10 cellular contexts compared by ENCODE assay signal in genomic region chr12:6430990-6431353, GRCh38. TPM values are rescaled to one million over a fixed set of nuclear protein-coding genes. Genes with fewer than 3 reads are reported as not detected.
DNase-seq lines count a peak whose midpoint lies in the region; ATAC-seq and TF ChIP-seq lines count a peak whose summit lies in the region.
"Had no signal": no experiment of that assay in that cellular context is flagged by ENCODE, and none has a peak within 500 bp of the region (broad histone marks: within the 10 kb centered on the region; RNA-seq: fewer than 3 reads in every experiment).

No MANE protein-coding gene starts in this region.

- CTCF ChIA-PET in activated CD4-positive, alpha-beta T cell treated with anti-CD3 and anti-CD28 coated beads, Interleukin-2, amount 10 ng/mL, durations not matched to agents 7 days and 5 days (lab: Charles Lee): interaction anchor here (5.5 kb wide), 1 partner anchor 12 kb away, joined by 37 read pairs; the partner anchor contains the start of gene CD27

- H3K27ac ChIP-seq in heart right ventricle: peak overlapping the region in 6 of 10 donors; percentile 45 to 83 (median 62)
- H3K27ac ChIP-seq in angular gyrus (ENCODE audit: low read depth, low read length): peak overlapping the region; percentile 32
- peak overlapping the region; percentile 80 for H3K27ac ChIP-seq in upper lobe of right lung

- intact Hi-C loops in heart right ventricle (cut with DNase I) (no loop called here), Right ventricle myocardium superior (cut with DNase I) (no loop called here), upper lobe of right lung (cut with DNase I) (no loop called here)

- WGBS in heart right ventricle, 2 donors: 65 to 76% methylated on average over 3 of the region's 3 CpGs

- POLR2A ChIA-PET in activated CD4-positive, alpha-beta T cell treated with anti-CD3 and anti-CD28 coated beads, Interleukin-2, amount 10 ng/mL, durations not matched to agents 7 days and 5 days (lab: Charles Lee): no interaction called here

- no peak overlapping the region for H3K27ac Mint-ChIP-seq in activated CD4-positive, alpha-beta T cell treated with anti-CD3 and anti-CD28 coated beads, Interleukin-2, amount 10 ng/mL, durations not matched to agents 7 days and 5 days

- H3K27me3 ChIP-seq in heart right ventricle (no peaks in the 10 kb centered on the region), upper lobe of right lung (no peaks in the 10 kb centered on the region)

- H3K9me3 Mint-ChIP-seq in activated CD4-positive, alpha-beta T cell treated with anti-CD3 and anti-CD28 coated beads, Interleukin-2, amount 10 ng/mL, durations not matched to agents 7 days and 5 days: no peaks in the 10 kb centered on the region

- no peaks in the 10 kb centered on the region for H3K27me3 Mint-ChIP-seq in activated CD4-positive, alpha-beta T cell treated with anti-CD3 and anti-CD28 coated beads, Interleukin-2, amount 10 ng/mL, durations not matched to agents 7 days and 5 days

- H3K9me3 ChIP-seq in heart right ventricle (no peaks in the 10 kb centered on the region), upper lobe of right lung (no peaks in the 10 kb centered on the region)

- peak overlapping the region in 7 of 10 donors; percentile 14 to 47 (median 34) for H3K4me3 ChIP-seq in heart right ventricle
- peak overlapping the region; percentile 19 for H3K4me3 ChIP-seq in upper lobe of right lung

- no peaks in the 10 kb centered on the region for H3K36me3 Mint-ChIP-seq in activated CD4-positive, alpha-beta T cell treated with anti-CD3 and anti-CD28 coated beads, Interleukin-2, amount 10 ng/mL, durations not matched to agents 7 days and 5 days (ENCODE audit: low read depth)

- H3K4me1 ChIP-seq in heart right ventricle (peaks cover 0 to 28% (median 12%) of the 10 kb centered on the region in 9 donors), upper lobe of right lung (peaks cover 17% of the 10 kb centered on the region)

- H3K36me3 ChIP-seq in heart right ventricle (no peaks in the 10 kb centered on the region), upper lobe of right lung (no peaks in the 10 kb centered on the region)

- TF ChIP-seq CTCF in heart right ventricle (IDR thresholded peaks at IDR 0.05) (no peak), upper lobe of right lung (IDR thresholded peaks at IDR 0.05) (no peak)

- no peak for ATAC-seq in heart right ventricle
- ATAC-seq in Right ventricle myocardium superior (ENCODE audit: poor library complexity): no peak
- no peak for ATAC-seq in upper lobe of right lung

- no peak for DNase-seq in heart right ventricle
- DNase-seq in Right ventricle myocardium superior: no peak
- DNase-seq in lung microvascular endothelial cell (ENCODE audit: low read depth in 2 of 2): peak; percentile 49 to 56
- peak; percentile 23 for DNase-seq in upper lobe of right lung
- no peak for DNase-seq in NCI-H1436 (lab: John Stamatoyannopoulos, UW)
- no peak for DNase-seq in activated CD4-positive, alpha-beta T cell treated with anti-CD3 and anti-CD28 coated beads, Interleukin-2, amount 10 ng/mL, durations not matched to agents 7 days and 5 days
- DNase-seq in HCEC 1CT: no peak
- DNase-seq: DMS79 treated with DMSO at 0.1 percent for 48 hours had no signal

- H3K4me1 Mint-ChIP-seq in activated CD4-positive, alpha-beta T cell treated with anti-CD3 and anti-CD28 coated beads, Interleukin-2, amount 10 ng/mL, durations not matched to agents 7 days and 5 days: peaks cover 67% of the 10 kb centered on the region

- no peak overlapping the region for H3K4me3 Mint-ChIP-seq in activated CD4-positive, alpha-beta T cell treated with anti-CD3 and anti-CD28 coated beads, Interleukin-2, amount 10 ng/mL, durations not matched to agents 7 days and 5 days

RNA-seq across cellular contexts. Expression of gene CD27, which starts 13.8 kb away (rescaled TPM):
- 1 to 10 TPM in 1 of 10 donors, under 1 TPM in 3, not detected in 6; 0.30 to 3.4 (median 0.32) TPM for total RNA-seq in heart right ventricle
- polyA plus RNA-seq in heart right ventricle: under 1 TPM; 0.28 to 0.59 TPM
- 0.30 TPM for total RNA-seq in Right ventricle myocardium superior
- total RNA-seq in lung microvascular endothelial cell: not detected in 2 replicates
- 1.5 TPM for total RNA-seq in upper lobe of right lung
- 100 to 1,000 TPM; 115 to 134 TPM for total RNA-seq in activated CD4-positive, alpha-beta T cell treated with anti-CD3 and anti-CD28 coated beads, Interleukin-2, amount 10 ng/mL, durations not matched to agents 7 days and 5 days
- total RNA-seq: M059J had no signal

RNA-seq across cellular contexts. Expression of gene TAPBPL, which starts 20.9 kb away (rescaled TPM):
- 10 to 100 TPM; 14.8 to 57.5 (median 17.8) TPM for total RNA-seq in heart right ventricle
- 10 to 100 TPM in 1 of 2 donors, 1 to 10 TPM in 1; 7.9 to 16.7 TPM for polyA plus RNA-seq in heart right ventricle
- 11.1 TPM for total RNA-seq in Right ventricle myocardium superior
- 6.5 and 19.6 TPM in 2 replicates for total RNA-seq in lung microvascular endothelial cell
- total RNA-seq in upper lobe of right lung: 28.4 TPM
- total RNA-seq in activated CD4-positive, alpha-beta T cell treated with anti-CD3 and anti-CD28 coated beads, Interleukin-2, amount 10 ng/mL, durations not matched to agents 7 days and 5 days: 10 to 100 TPM; 45.8 to 47.9 TPM

RNA-seq across cellular contexts. Expression of gene VAMP1, which starts 39.5 kb away (rescaled TPM):
- total RNA-seq in heart right ventricle (1 to 10 TPM; 1.4 to 6.1 (median 3.0) TPM), Right ventricle myocardium superior (3.2 TPM), lung microvascular endothelial cell (2.6 and 5.0 TPM in 2 replicates), upper lobe of right lung (6.3 TPM)
- 10 to 100 TPM in 1 of 2 donors, 1 to 10 TPM in 1; 2.7 to 10.2 TPM for polyA plus RNA-seq in heart right ventricle
- 10 to 100 TPM; 61.4 to 73.4 TPM for total RNA-seq in activated CD4-positive, alpha-beta T cell treated with anti-CD3 and anti-CD28 coated beads, Interleukin-2, amount 10 ng/mL, durations not matched to agents 7 days and 5 days

RNA-seq across cellular contexts. Expression of gene LTBR, which starts 47.0 kb away (rescaled TPM):
- total RNA-seq in heart right ventricle (10 to 100 TPM; 14.1 to 49.1 (median 20.8) TPM), Right ventricle myocardium superior (23.2 TPM), lung microvascular endothelial cell (29.9 and 49.2 TPM in 2 replicates), upper lobe of right lung (156 TPM)
- polyA plus RNA-seq in heart right ventricle: 10 to 100 TPM; 37.5 to 38.3 TPM
- not detected for total RNA-seq in activated CD4-positive, alpha-beta T cell treated with anti-CD3 and anti-CD28 coated beads, Interleukin-2, amount 10 ng/mL, durations not matched to agents 7 days and 5 days

RNA-seq across cellular contexts. Expression of gene SCNN1A, which starts 55.6 kb away (rescaled TPM):
- total RNA-seq in heart right ventricle: 1 to 10 TPM in 1 of 10 donors, under 1 TPM in 5, not detected in 4; 0.17 to 1.1 (median 0.49) TPM
- polyA plus RNA-seq in heart right ventricle: under 1 TPM; 0.15 to 0.23 TPM
- not detected for total RNA-seq in Right ventricle myocardium superior
- 0.20 and 0.22 TPM in 2 replicates for total RNA-seq in lung microvascular endothelial cell
- total RNA-seq in upper lobe of right lung: 199 TPM
- total RNA-seq in activated CD4-positive, alpha-beta T cell treated with anti-CD3 and anti-CD28 coated beads, Interleukin-2, amount 10 ng/mL, durations not matched to agents 7 days and 5 days: under 1 TPM; 0.54 to 0.67 TPM

Comparison
In these comparisons a context has a peak if more than half of its experiments do, and no peak if none do; other contexts are left out.
1. DNase-seq: peak in lung microvascular endothelial cell (2 of 2) and upper lobe of right lung (single experiment); none in heart right ventricle (0 of 2), Right ventricle myocardium superior (single experiment), NCI-H1436 (single experiment), activated CD4-positive, alpha-beta T cell treated with anti-CD3 and anti-CD28 coated beads, Interleukin-2, amount 10 ng/mL, durations not matched to agents 7 days and 5 days (single experiment) and HCEC 1CT (single experiment).
2. RNA of gene CD27, which starts 13.8 kb away (total RNA-seq): 115 to 134 TPM in activated CD4-positive, alpha-beta T cell treated with anti-CD3 and anti-CD28 coated beads, Interleukin-2, amount 10 ng/mL, durations not matched to agents 7 days and 5 days; 1.5 TPM in upper lobe of right lung (single experiment), 0.30 TPM in Right ventricle myocardium superior (single experiment), 0.30 to 3.4 TPM in heart right ventricle and not detected in lung microvascular endothelial cell; every median in the first group is over 10 times any median in the second.
3. Peak in every context shown above with its lines, with median percentiles within 50 percentile points of each other: H3K27ac ChIP-seq.